Comparison of ENCODE assay signal across 1 cellular context in genomic region chr5:97101189-97101910, GRCh38.
TF ChIP-seq lines count a peak whose summit lies in the region.

No MANE protein-coding gene starts in this region.

TF ChIP-seq in GM23338, 12 proteins besides CTCF, POLR2A, EP300 and RAD21 (continued from another document):
- TF ChIP-seq ZNF462 (CRISPR knock-in tag; IDR thresholded peaks at IDR 0.05) = no peak
- no peak for TF ChIP-seq NANOG (IDR thresholded peaks at IDR 0.05; ENCODE audit: borderline replicate concordance)
- no peak for TF ChIP-seq ZNF114 (CRISPR knock-in tag; IDR thresholded peaks at IDR 0.05)
